Comparison of ENCODE assay signal across 14 cellular contexts in the genomic region with DNA sequence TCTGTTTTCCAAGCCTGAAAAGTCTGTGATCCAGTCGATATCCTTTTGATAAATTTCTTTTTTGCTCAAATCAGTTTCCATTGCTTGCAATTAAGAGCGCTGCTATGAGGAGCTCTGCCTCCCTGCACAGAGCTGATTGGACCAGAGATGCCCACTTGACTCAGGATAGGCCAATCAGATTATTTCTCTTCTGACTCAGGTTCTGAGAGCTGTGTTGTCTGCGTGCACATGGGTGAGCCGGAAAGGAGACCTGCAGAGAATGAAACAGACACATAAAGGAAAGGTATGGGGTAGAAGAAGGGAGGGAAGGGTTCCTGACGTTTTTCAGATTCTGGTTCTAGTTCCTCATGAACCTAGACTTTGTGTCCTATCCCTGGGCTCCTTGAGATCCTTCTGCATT.
A peak's percentile ranks its signal among the peaks of the same experiment; 100 is the strongest.
DNase-seq lines count a peak whose midpoint lies in the region; ATAC-seq and TF ChIP-seq lines count a peak whose summit lies in the region.
"Had no signal": no experiment of that assay in that cellular context is flagged by ENCODE, and none has a peak within 500 bp of the region (broad histone marks: within the 10 kb centered on the region; RNA-seq: fewer than 3 reads in every experiment).

No MANE protein-coding gene starts in this region.

- TF ChIP-seq CTCF in Loucy (conservative IDR thresholded peaks at IDR 0.05; ENCODE audit: low read length): no peak

- H3K9me3 ChIP-seq in Loucy (ENCODE audit: insufficient read depth, low read depth, low read length): no peaks in the 10 kb centered on the region

- no peaks in the 10 kb centered on the region for H3F3A ChIP-seq in Loucy (ENCODE audit: low read depth)

- H3K27me3 ChIP-seq in Loucy (ENCODE audit: insufficient read depth, low read length, poor library complexity, severe bottlenecking): no peaks in the 10 kb centered on the region

- peak overlapping the region; percentile 43 for H3K9ac ChIP-seq in Loucy (ENCODE audit: low read depth, low read length, poor library complexity, severe bottlenecking)

- 0 out of 2 replicates have a peak overlapping the region, but pooled peaks have one; percentile 71 for H2AFZ ChIP-seq in Loucy (ENCODE audit: low read length)

- H4K20me1 ChIP-seq in Loucy (ENCODE audit: insufficient read depth, low read length, poor library complexity, severe bottlenecking): no peaks in the 10 kb centered on the region

- H3K9me2 ChIP-seq in Loucy (replicated peaks; ENCODE audit: low read depth, low read length): no peaks in the 10 kb centered on the region

- peak overlapping the region; percentile 63 for H3K4me3 ChIP-seq in Loucy (ENCODE audit: low read length, poor library complexity, severe bottlenecking)

- ATAC-seq in HG03139 (IDR thresholded peaks at IDR 0.05; ENCODE audit: unreplicated experiment): no peak
- ATAC-seq: activated T-helper 17 cell treated with anti-CD3 and anti-CD28 coated beads, Interleukin-2, amount 50 U/mL, for 72 hours; naive thymus-derived CD8-positive, alpha-beta T cell; Right ventricle myocardium inferior had no signal

- DNase-seq in NCI-H1092 treated with DMSO at 0.1 percent for 48 hours (lab: John Stamatoyannopoulos, UW): peak; percentile 12
- DNase-seq in NCI-H1092 (lab: John Stamatoyannopoulos, UW): no peak
- DNase-seq in RPMI8226: peak; percentile 36
- peak; percentile 15 for DNase-seq in iris pigment epithelial cell (ENCODE audit: low read depth)
- no peak for DNase-seq in stimulated activated naive CD4-positive, alpha-beta T cell treated with Interleukin-2 at 50 U/mL for 16 hours (lab: John Stamatoyannopoulos, UW)
- DNase-seq in stimulated activated CD4-positive, alpha-beta T cell treated with anti-CD3 and anti-CD28 coated beads, Interleukin-4, amount 100 ng/mL, for 24 hours: no peak
- DNase-seq: activated CD4-positive, CD25-positive, alpha-beta regulatory T cell treated with anti-CD3 and anti-CD28 coated beads, Interleukin-2, amount 50 U/mL, for 72 hours; central memory CD4-positive, alpha-beta T cell; DND-41; naive thymus-derived CD8-positive, alpha-beta T cell had no signal

- H3K4me2 ChIP-seq in Loucy (ENCODE audit: low read depth, low read length, poor library complexity, severe bottlenecking): peak overlapping the region; percentile 61

- no peaks in the 10 kb centered on the region for H3K4me1 ChIP-seq in Loucy (ENCODE audit: insufficient read depth, low read length, poor library complexity, severe bottlenecking)

- no peaks in the 10 kb centered on the region for H3K79me2 ChIP-seq in Loucy (ENCODE audit: insufficient read depth, low read length)

- H3K36me3 ChIP-seq in Loucy (ENCODE audit: insufficient read depth, low read length): no peaks in the 10 kb centered on the region

Comparison
In these comparisons a context has a peak if more than half of its experiments do, and no peak if none do; other contexts are left out.
1. DNase-seq: peak in NCI-H1092 treated with DMSO at 0.1 percent for 48 hours (single experiment), RPMI8226 (single experiment) and iris pigment epithelial cell (single experiment); none in NCI-H1092 (single experiment), stimulated activated naive CD4-positive, alpha-beta T cell treated with Interleukin-2 at 50 U/mL for 16 hours (single experiment) and stimulated activated CD4-positive, alpha-beta T cell treated with anti-CD3 and anti-CD28 coated beads, Interleukin-4, amount 100 ng/mL, for 24 hours (single experiment).